In the genomic region with DNA sequence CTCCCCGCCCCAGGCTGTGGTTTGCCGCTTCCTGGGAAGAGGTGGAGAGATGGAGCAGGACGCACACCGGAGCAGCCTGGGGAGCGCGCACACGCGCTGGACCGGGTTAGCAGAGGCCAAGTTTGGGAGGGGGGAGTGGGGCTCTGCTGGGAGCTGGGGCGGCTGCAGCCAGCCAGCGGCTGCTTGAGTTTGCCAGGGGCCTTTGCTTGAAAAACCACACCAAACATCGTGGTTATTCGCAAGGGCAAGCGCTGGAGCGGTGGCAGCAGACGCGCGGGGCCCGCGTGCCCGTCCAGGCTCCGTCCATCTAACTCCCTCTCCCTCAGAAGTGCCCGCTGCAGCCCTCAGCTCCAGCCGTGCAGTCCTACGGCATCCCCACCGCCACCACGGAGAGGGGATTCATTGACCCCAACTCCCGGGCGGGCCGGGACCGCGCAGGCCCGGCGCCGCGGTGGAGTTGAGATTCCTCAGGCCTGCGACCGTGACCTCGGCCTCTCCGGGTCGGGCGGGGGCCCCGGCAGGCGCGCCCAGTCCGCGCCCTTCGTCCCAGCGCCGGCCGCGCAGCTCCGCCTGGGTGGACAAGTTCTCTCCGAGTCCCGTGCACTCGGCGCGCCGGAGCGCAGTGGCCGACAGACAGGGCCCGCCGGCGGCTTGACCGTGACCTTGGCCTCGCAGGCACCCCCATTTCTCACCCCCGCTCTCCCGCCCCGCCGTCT, we compare ENCODE assay signal across 10 cellular contexts. TPM values are rescaled to one million over a fixed set of nuclear protein-coding genes. Genes with fewer than 3 reads are reported as not detected.
DNase-seq lines count a peak whose midpoint lies in the region; ATAC-seq and TF ChIP-seq lines count a peak whose summit lies in the region.
"Had no signal": no experiment of that assay in that cellular context is flagged by ENCODE, and none has a peak within 500 bp of the region (broad histone marks: within the 10 kb centered on the region; RNA-seq: fewer than 3 reads in every experiment).

No MANE protein-coding gene starts in this region.

- no peak for ATAC-seq in stimulated activated naive CD8-positive, alpha-beta T cell treated with anti-CD3 and anti-CD28 coated beads, Interleukin-15, amount 100 ng/mL, for 72 hours
- no peak for ATAC-seq in GM19035 (IDR thresholded peaks at IDR 0.05; ENCODE audit: unreplicated experiment)

- H3K4me3 Mint-ChIP-seq in stimulated activated naive CD8-positive, alpha-beta T cell treated with anti-CD3 and anti-CD28 coated beads, Interleukin-15, amount 100 ng/mL, for 72 hours, result peak overlapping the region; percentile 76 to 86

- no peak overlapping the region for H3K27ac ChIP-seq in coronary artery

- H3K9me3 Mint-ChIP-seq in stimulated activated naive CD8-positive, alpha-beta T cell treated with anti-CD3 and anti-CD28 coated beads, Interleukin-15, amount 100 ng/mL, for 72 hours, result no peaks in the 10 kb centered on the region

- no peaks in the 10 kb centered on the region for H3K27me3 ChIP-seq in MG63

- H3K36me3 ChIP-seq in MG63, result peaks cover 23% of the 10 kb centered on the region
- H3K36me3 ChIP-seq: HAP-1 had no signal

- H3K27ac Mint-ChIP-seq in stimulated activated naive CD8-positive, alpha-beta T cell treated with anti-CD3 and anti-CD28 coated beads, Interleukin-15, amount 100 ng/mL, for 72 hours, result no peak overlapping the region

- H3K4me3 ChIP-seq in MG63, result peak overlapping the region; percentile 73
- H3K4me3 ChIP-seq in coronary artery, result peak overlapping the region; percentile 67
- H3K4me3 ChIP-seq: HAP-1 had no signal

- in situ Hi-C loops in ACHN (cut with HindIII; ENCODE audit: low pct_ligation_motif_present, low pct_unique_long_range_greater_than_20kb, low sequenced_read_pairs), result no loop called here

- peaks cover 57% of the 10 kb centered on the region for H3K4me1 Mint-ChIP-seq in stimulated activated naive CD8-positive, alpha-beta T cell treated with anti-CD3 and anti-CD28 coated beads, Interleukin-15, amount 100 ng/mL, for 72 hours

- no peaks in the 10 kb centered on the region for H3K9me3 ChIP-seq in MG63
- H3K9me3 ChIP-seq: HAP-1 had no signal

- peaks cover 33% of the 10 kb centered on the region for H3K27me3 Mint-ChIP-seq in stimulated activated naive CD8-positive, alpha-beta T cell treated with anti-CD3 and anti-CD28 coated beads, Interleukin-15, amount 100 ng/mL, for 72 hours

- TF ChIP-seq CTCF in coronary artery (IDR thresholded peaks at IDR 0.05), result no peak

- peak; percentile 53 for DNase-seq in MG63
- DNase-seq in coronary artery (ENCODE audit: low spot score), result no peak
- DNase-seq in kidney tubule cell (ENCODE audit: low spot score), result peak; percentile 18
- DNase-seq in stimulated activated naive CD8-positive, alpha-beta T cell treated with anti-CD3 and anti-CD28 coated beads, Interleukin-15, amount 100 ng/mL, for 72 hours, result no peak
- no peak for DNase-seq in ACHN
- no peak for DNase-seq in NCI-H345 treated with DMSO at 0.1 percent for 48 hours (lab: John Stamatoyannopoulos, UW; ENCODE audit: unreplicated experiment)
- DNase-seq in NCI-H2227 (lab: John Stamatoyannopoulos, UW; ENCODE audit: unreplicated experiment), result no peak
- DNase-seq: NCI-H774 had no signal

RNA-seq across cellular contexts. Expression of gene PTGR3, which starts 4.5 kb away (rescaled TPM):
- total RNA-seq in MG63 (2014; rRNA removed; shearing (Covaris generic); ENCODE audit: low replicate concordance), result 8.0 and 21.6 TPM in 2 replicates

RNA-seq across cellular contexts. Expression of gene TSHZ1, which starts 6.2 kb away (rescaled TPM):
- 4.4 and 4.5 TPM in 2 replicates for total RNA-seq in MG63 (2014; rRNA removed; shearing (Covaris generic); ENCODE audit: low replicate concordance)

Comparison
In these comparisons a context has a peak if more than half of its experiments do, and no peak if none do; other contexts are left out.
1. DNase-seq: peak in MG63 (single experiment) and kidney tubule cell (single experiment); none in coronary artery (single experiment), stimulated activated naive CD8-positive, alpha-beta T cell treated with anti-CD3 and anti-CD28 coated beads, Interleukin-15, amount 100 ng/mL, for 72 hours (0 of 2), ACHN (single experiment), NCI-H345 treated with DMSO at 0.1 percent for 48 hours (single experiment) and NCI-H2227 (single experiment).